ENCODE assay signal across 33 cellular contexts in the genomic region with DNA sequence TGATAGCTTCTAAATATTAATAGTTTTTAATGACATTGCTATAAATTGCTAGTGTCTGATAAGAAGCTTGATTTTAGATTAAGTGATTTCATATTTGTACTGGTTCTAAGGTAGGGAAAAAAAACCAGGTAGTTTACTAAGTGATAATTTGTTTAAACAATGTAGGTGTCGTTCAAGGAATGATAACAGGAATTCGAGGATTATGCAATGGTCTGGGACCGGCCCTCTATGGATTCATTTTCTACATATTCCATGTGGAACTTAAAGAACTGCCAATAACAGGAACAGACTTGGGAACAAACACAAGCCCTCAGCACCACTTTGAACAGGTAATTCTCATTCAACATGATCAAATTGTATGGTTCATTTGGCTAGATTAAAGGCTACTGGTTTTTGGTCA.
"Had no signal": no experiment of that assay in that cellular context is flagged by ENCODE, and none has a peak within 500 bp of the region (broad histone marks: within the 10 kb centered on the region; RNA-seq: fewer than 3 reads in every experiment).

No MANE protein-coding gene starts in this region.

- H3K9me3 Mint-ChIP-seq: activated CD4-positive, alpha-beta memory T cell treated with anti-CD3 and anti-CD28 coated beads, Interleukin-2, amount 10 ng/mL, durations not matched to agents 7 days and 5 days; activated naive CD4-positive, alpha-beta T cell treated with anti-CD3 and anti-CD28 coated beads, Interleukin-2, amount 50 U/mL, for 24 hours; brain; central memory CD8-positive, alpha-beta T cell; IgD-negative memory B cell; T-helper 1 cell treated with Interleukin-12 subunit alpha and Interleukin-12 subunit beta and Interleukin-4 antibody, amounts not matched to agents 30 μg/mL and 1 μg/mL, for 36 hours; T-helper 2 cell treated with Interferon-gamma antibody and Interleukin-4, amounts not matched to agents 5 μg/mL and 100 μg/mL, for 36 hours; WTC11 had no signal

- H3K4me2 ChIP-seq: SK-N-SH had no signal

- H3K27ac ChIP-seq: Peyer's patch, SJSA1 had no signal

- H3K4me3 Mint-ChIP-seq: activated CD4-positive, alpha-beta memory T cell treated with anti-CD3 and anti-CD28 coated beads, Interleukin-2, amount 10 ng/mL, durations not matched to agents 7 days and 5 days; activated CD4-positive, alpha-beta T cell treated with anti-CD3 and anti-CD28 coated beads for 36 hours; activated CD8-positive, alpha-beta memory T cell treated with anti-CD3 and anti-CD28 coated beads, Interleukin-2, amount 10 ng/mL, durations not matched to agents 7 days and 5 days; activated naive CD4-positive, alpha-beta T cell treated with anti-CD3 and anti-CD28 coated beads, Interleukin-2, amount 50 U/mL, for 24 hours; brain; central memory CD8-positive, alpha-beta T cell; IgD-negative memory B cell; T-helper 1 cell treated with Interleukin-12 subunit alpha and Interleukin-12 subunit beta and Interleukin-4 antibody, amounts not matched to agents 30 μg/mL and 1 μg/mL, for 36 hours; T-helper 2 cell treated with Interferon-gamma antibody and Interleukin-4, amounts not matched to agents 5 μg/mL and 100 μg/mL, for 36 hours; WTC11 had no signal

- FAIRE-seq: bronchial epithelial cell, TTC549 had no signal

- H3K9me3 ChIP-seq: MG63, Peyer's patch, SJSA1, SK-N-SH had no signal

- H3K4me1 Mint-ChIP-seq: activated naive CD4-positive, alpha-beta T cell treated with anti-CD3 and anti-CD28 coated beads, Interleukin-2, amount 50 U/mL, for 24 hours; central memory CD8-positive, alpha-beta T cell had no signal

- H3K4me3 ChIP-seq: MG63, Peyer's patch, SJSA1 had no signal

- H3K27me3 ChIP-seq: MG63, Peyer's patch, SJSA1 had no signal

- DNase-seq: activated CD4-positive, alpha-beta memory T cell treated with anti-CD3 and anti-CD28 coated beads, Interleukin-2, amount 10 ng/mL, durations not matched to agents 7 days and 5 days; activated CD4-positive, alpha-beta T cell treated with anti-CD3 and anti-CD28 coated beads for 36 hours; activated CD8-positive, alpha-beta memory T cell treated with anti-CD3 and anti-CD28 coated beads for 24 hours; activated CD8-positive, alpha-beta memory T cell treated with anti-CD3 and anti-CD28 coated beads, Interleukin-2, amount 10 ng/mL, durations not matched to agents 7 days and 5 days; activated CD8-positive, alpha-beta memory T cell treated with anti-CD3 and anti-CD28 coated beads, Interleukin-2, amount 50 U/mL, for 48 hours; activated effector memory CD4-positive, alpha-beta T cell treated with Interleukin-2 at 50 U/mL for 16 hours; activated T-cell treated with anti-CD3 and anti-CD28 coated beads, Interleukin-2, amount 50 U/mL, for 1 hour; anterior cingulate cortex; Karpas-422; KBM-7; MG63; NCI-H1048; NCI-H1105 treated with DMSO at 0.1 percent for 48 hours; NCI-H1436; NCI-H1694 treated with DMSO at 0.1 percent for 48 hours; NCI-H2029; NCI-H345; NCI-H524 treated with DMSO at 0.1 percent for 48 hours; Peyer's patch; RPMI8226; SHP77 treated with DMSO at 0.1 percent for 48 hours; SK-N-SH had no signal

- H3K9ac ChIP-seq: SK-N-SH had no signal

- ATAC-seq: activated CD4-positive, alpha-beta T cell treated with anti-CD3 and anti-CD28 coated beads for 36 hours; activated CD4-positive, CD25-positive, alpha-beta regulatory T cell treated with anti-CD3 and anti-CD28 coated beads, Interleukin-2, amount 50 U/mL, for 24 hours; activated CD8-positive, alpha-beta memory T cell treated with anti-CD3 and anti-CD28 coated beads, Interleukin-2, amount 10 ng/mL, durations not matched to agents 7 days and 5 days; WTC11 had no signal

- H3K27ac Mint-ChIP-seq: activated CD4-positive, alpha-beta memory T cell treated with anti-CD3 and anti-CD28 coated beads, Interleukin-2, amount 10 ng/mL, durations not matched to agents 7 days and 5 days; activated CD4-positive, alpha-beta T cell treated with anti-CD3 and anti-CD28 coated beads for 36 hours; activated CD8-positive, alpha-beta memory T cell treated with anti-CD3 and anti-CD28 coated beads, Interleukin-2, amount 10 ng/mL, durations not matched to agents 7 days and 5 days; activated naive CD4-positive, alpha-beta T cell treated with anti-CD3 and anti-CD28 coated beads, Interleukin-2, amount 50 U/mL, for 24 hours; T-helper 1 cell treated with Interleukin-12 subunit alpha and Interleukin-12 subunit beta and Interleukin-4 antibody, amounts not matched to agents 30 μg/mL and 1 μg/mL, for 36 hours; T-helper 2 cell treated with Interferon-gamma antibody and Interleukin-4, amounts not matched to agents 5 μg/mL and 100 μg/mL, for 36 hours; WTC11 had no signal

- H3K36me3 Mint-ChIP-seq: IgD-negative memory B cell had no signal

- H3K4me1 ChIP-seq: Peyer's patch, SJSA1 had no signal

- H3K27me3 Mint-ChIP-seq: activated CD4-positive, alpha-beta memory T cell treated with anti-CD3 and anti-CD28 coated beads, Interleukin-2, amount 10 ng/mL, durations not matched to agents 7 days and 5 days; activated CD4-positive, alpha-beta T cell treated with anti-CD3 and anti-CD28 coated beads for 36 hours; activated CD8-positive, alpha-beta memory T cell treated with anti-CD3 and anti-CD28 coated beads, Interleukin-2, amount 10 ng/mL, durations not matched to agents 7 days and 5 days; activated naive CD4-positive, alpha-beta T cell treated with anti-CD3 and anti-CD28 coated beads, Interleukin-2, amount 50 U/mL, for 24 hours; brain; central memory CD8-positive, alpha-beta T cell; IgD-negative memory B cell had no signal
